In genomic region chr1:178134061-178134460, GRCh38 we compare ENCODE assay signal across 12 cellular contexts. TPM values are rescaled to one million over a fixed set of nuclear protein-coding genes. Genes with fewer than 3 reads are reported as not detected.
DNase-seq lines count a peak whose midpoint lies in the region; ATAC-seq and TF ChIP-seq lines count a peak whose summit lies in the region.
"Had no signal": no experiment of that assay in that cellular context is flagged by ENCODE, and none has a peak within 500 bp of the region (broad histone marks: within the 10 kb centered on the region; RNA-seq: fewer than 3 reads in every experiment).

No MANE protein-coding gene starts in this region.

- intact Hi-C loops in colonic mucosa (cut with DNase I): no loop called here
- intact Hi-C loops in left lung (cut with DNase I): no loop called here

- H3K9me3 ChIP-seq in colonic mucosa (no peaks in the 10 kb centered on the region), left lung (no peaks in the 10 kb centered on the region)
- H3K9me3 ChIP-seq: body of pancreas had no signal

- H3K27ac ChIP-seq in colonic mucosa (no peak overlapping the region), left lung (peak overlapping the region; percentile 13 to 29)
- H3K27ac ChIP-seq: body of pancreas had no signal

- peak; percentile 58 for DNase-seq in Ammon's horn (ENCODE audit: low spot score)
- peak; percentile 89 for DNase-seq in NB4 (ENCODE audit: low read depth)
- peak; percentile 19 for DNase-seq in colonic mucosa
- no peak for DNase-seq in left lung
- DNase-seq in central memory CD4-positive, alpha-beta T cell: no peak
- DNase-seq in NCI-H1694 treated with DMSO at 0.1 percent for 48 hours (lab: John Stamatoyannopoulos, UW): no peak
- DNase-seq in LoVo (ENCODE audit: low spot score): no peak
- DNase-seq: activated CD4-positive, alpha-beta T cell treated with anti-CD3 and anti-CD28 coated beads for 36 hours; DMS 273 treated with DMSO at 0.1 percent for 48 hours had no signal

- H3K4me1 ChIP-seq in colonic mucosa (no peaks in the 10 kb centered on the region), left lung (peaks cover 11 to 14% of the 10 kb centered on the region in 2 donors)
- H3K4me1 ChIP-seq: body of pancreas had no signal

- H3K4me3 ChIP-seq in NB4 (ENCODE audit: low read depth, low read length) (no peak overlapping the region), colonic mucosa (no peak overlapping the region), left lung (no peak overlapping the region)
- H3K4me3 ChIP-seq: body of pancreas had no signal

- H3K9ac ChIP-seq in colonic mucosa (ENCODE audit: low read depth in 2 of 2, low read length in 2 of 2): no peak overlapping the region

- TF ChIP-seq CTCF in NB4 (IDR thresholded peaks at IDR 0.05; ENCODE audit: low read depth, low read length) (no peak), colonic mucosa (IDR thresholded peaks at IDR 0.05) (no peak), left lung (IDR thresholded peaks at IDR 0.05) (no peak)

- H3K27me3 ChIP-seq in colonic mucosa: no peaks in the 10 kb centered on the region
- no peaks in the 10 kb centered on the region for H3K27me3 ChIP-seq in left lung
- H3K27me3 ChIP-seq: body of pancreas had no signal

- no peaks in the 10 kb centered on the region for H3K36me3 ChIP-seq in colonic mucosa
- H3K36me3 ChIP-seq in left lung: no peaks in the 10 kb centered on the region

- no peak for TF ChIP-seq POLR2A in NB4 (IDR thresholded peaks at IDR 0.05; ENCODE audit: extremely low read depth, insufficient read length)

- ATAC-seq in left lung (peak; percentile 84), HG02973 (IDR thresholded peaks at IDR 0.05; ENCODE audit: unreplicated experiment) (no peak)
- ATAC-seq: activated CD4-positive, alpha-beta T cell treated with anti-CD3 and anti-CD28 coated beads for 36 hours; body of pancreas; left colon had no signal

RNA-seq across cellular contexts. Expression of gene RASAL2, which starts 40.2 kb away (rescaled TPM):
- total RNA-seq in colonic mucosa (10 to 100 TPM in 1 of 2 donors, 1 to 10 TPM in 1; 9.7 to 11.8 TPM), left lung (10 to 100 TPM; 27.5 to 30.2 TPM)
- total RNA-seq: activated CD4-positive, alpha-beta T cell treated with anti-CD3 and anti-CD28 coated beads for 36 hours had no signal

Comparison
In these comparisons a context has a peak if more than half of its experiments do, and no peak if none do; other contexts are left out.
1. DNase-seq: peak in Ammon's horn (single experiment), NB4 (single experiment) and colonic mucosa (single experiment); none in left lung (0 of 2), central memory CD4-positive, alpha-beta T cell (single experiment), NCI-H1694 treated with DMSO at 0.1 percent for 48 hours (single experiment) and LoVo (single experiment).